3 cellular contexts compared by ENCODE assay signal in the genomic region with DNA sequence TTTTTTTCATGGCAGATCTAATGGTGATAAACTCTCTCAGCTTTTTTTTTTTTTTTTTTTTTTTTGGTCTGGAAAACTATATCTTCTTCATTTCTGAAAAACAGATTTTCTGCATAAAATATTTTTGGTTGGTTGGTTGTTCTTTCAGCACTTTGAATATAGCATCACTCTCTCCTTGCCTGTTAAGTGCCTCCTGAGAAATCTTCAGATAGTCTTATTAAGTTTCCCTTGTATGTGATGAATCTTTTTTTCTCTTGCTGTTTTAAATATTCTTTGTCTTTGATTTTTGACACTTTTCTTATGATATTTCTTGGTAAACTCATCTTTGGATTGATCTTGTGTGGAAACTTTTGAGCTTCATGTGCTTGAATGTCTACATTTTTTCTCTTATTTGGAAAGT.
TF ChIP-seq lines count a peak whose summit lies in the region.

No MANE protein-coding gene starts in this region.

TF ChIP-seq in HCT116, 20 proteins besides CTCF, POLR2A, EP300 and RAD21:
- peak; percentile 92 for TF ChIP-seq CBX3 (IDR thresholded peaks at IDR 0.05; ENCODE audit: low read depth)
- TF ChIP-seq, protein P1, sequence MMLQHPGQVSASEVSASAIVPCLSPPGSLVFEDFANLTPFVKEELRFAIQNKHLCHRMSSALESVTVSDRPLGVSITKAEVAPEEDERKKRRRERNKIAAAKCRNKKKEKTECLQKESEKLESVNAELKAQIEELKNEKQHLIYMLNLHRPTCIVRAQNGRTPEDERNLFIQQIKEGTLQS (IDR thresholded peaks at IDR 0.05): no peak

TF ChIP-seq in HEK293, 187 proteins besides CTCF, POLR2A, EP300 and RAD21:
- TF ChIP-seq ZNF585B (tag by site-specific recombination; IDR thresholded peaks at IDR 0.05) (no peak), ZNF558 (tag by site-specific recombination; IDR thresholded peaks at IDR 0.05) (no peak), ZNF791 (tag by site-specific recombination; IDR thresholded peaks at IDR 0.05) (peak; percentile 96), SCRT1 (tag by site-specific recombination; IDR thresholded peaks at IDR 0.05; ENCODE audit: borderline replicate concordance) (no peak), ZNF133 (tag by site-specific recombination; IDR thresholded peaks at IDR 0.05) (no peak), ZNF350 (tag by site-specific recombination; IDR thresholded peaks at IDR 0.05) (no peak), ZNF670 (tag by site-specific recombination; IDR thresholded peaks at IDR 0.05; ENCODE audit: low read depth) (no peak), TRIM28 (IDR thresholded peaks at IDR 0.05; ENCODE audit: borderline replicate concordance, low read length) (peak; percentile 92; the same call in 1 of the 2 replicates), ZNF175 (tag by site-specific recombination; IDR thresholded peaks at IDR 0.05) (no peak), MZF1 (tag by site-specific recombination; IDR thresholded peaks at IDR 0.05; ENCODE audit: borderline replicate concordance) (no peak), ZNF426 (tag by site-specific recombination; IDR thresholded peaks at IDR 0.05) (no peak), ZNF223 (tag by site-specific recombination; IDR thresholded peaks at IDR 0.05) (no peak), ZNF530 (tag by site-specific recombination; IDR thresholded peaks at IDR 0.05; ENCODE audit: low read depth) (no peak), BCL11A (tag by site-specific recombination; IDR thresholded peaks at IDR 0.05; ENCODE audit: low read depth) (no peak), ZNF266 (tag by site-specific recombination; IDR thresholded peaks at IDR 0.05; ENCODE audit: low read depth) (no peak), ZNF16 (tag by site-specific recombination; IDR thresholded peaks at IDR 0.05; ENCODE audit: low read depth) (no peak), SP2 (tag by site-specific recombination; IDR thresholded peaks at IDR 0.05) (no peak), ZNF10 (tag by site-specific recombination; IDR thresholded peaks at IDR 0.05) (no peak), ZNF184 (tag by site-specific recombination; IDR thresholded peaks at IDR 0.05) (no peak), SP3 (tag by site-specific recombination; IDR thresholded peaks at IDR 0.05) (no peak), SETDB1 (IDR thresholded peaks at IDR 0.05; ENCODE audit: insufficient read length, low read length) (peak; percentile 92), ZNF707 (tag by site-specific recombination; IDR thresholded peaks at IDR 0.05) (no peak)
- TF ChIP-seq, protein P2, sequence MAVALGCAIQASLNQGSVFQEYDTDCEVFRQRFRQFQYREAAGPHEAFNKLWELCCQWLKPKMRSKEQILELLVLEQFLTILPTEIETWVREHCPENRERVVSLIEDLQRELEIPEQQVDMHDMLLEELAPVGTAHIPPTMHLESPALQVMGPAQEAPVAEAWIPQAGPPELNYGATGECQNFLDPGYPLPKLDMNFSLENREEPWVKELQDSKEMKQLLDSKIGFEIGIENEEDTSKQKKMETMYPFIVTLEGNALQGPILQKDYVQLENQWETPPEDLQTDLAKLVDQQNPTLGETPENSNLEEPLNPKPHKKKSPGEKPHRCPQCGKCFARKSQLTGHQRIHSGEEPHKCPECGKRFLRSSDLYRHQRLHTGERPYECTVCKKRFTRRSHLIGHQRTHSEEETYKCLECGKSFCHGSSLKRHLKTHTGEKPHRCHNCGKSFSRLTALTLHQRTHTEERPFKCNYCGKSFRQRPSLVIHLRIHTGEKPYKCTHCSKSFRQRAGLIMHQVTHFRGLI (tag by site-specific recombination; IDR thresholded peaks at IDR 0.05): no peak

TF ChIP-seq in GM12878, 131 proteins besides CTCF, POLR2A, EP300 and RAD21:
- TF ChIP-seq SUPT20H (IDR thresholded peaks at IDR 0.05; ENCODE audit: borderline replicate concordance, control insufficient read depth, low read depth, low read length): no peak
- TF ChIP-seq, protein P3, sequence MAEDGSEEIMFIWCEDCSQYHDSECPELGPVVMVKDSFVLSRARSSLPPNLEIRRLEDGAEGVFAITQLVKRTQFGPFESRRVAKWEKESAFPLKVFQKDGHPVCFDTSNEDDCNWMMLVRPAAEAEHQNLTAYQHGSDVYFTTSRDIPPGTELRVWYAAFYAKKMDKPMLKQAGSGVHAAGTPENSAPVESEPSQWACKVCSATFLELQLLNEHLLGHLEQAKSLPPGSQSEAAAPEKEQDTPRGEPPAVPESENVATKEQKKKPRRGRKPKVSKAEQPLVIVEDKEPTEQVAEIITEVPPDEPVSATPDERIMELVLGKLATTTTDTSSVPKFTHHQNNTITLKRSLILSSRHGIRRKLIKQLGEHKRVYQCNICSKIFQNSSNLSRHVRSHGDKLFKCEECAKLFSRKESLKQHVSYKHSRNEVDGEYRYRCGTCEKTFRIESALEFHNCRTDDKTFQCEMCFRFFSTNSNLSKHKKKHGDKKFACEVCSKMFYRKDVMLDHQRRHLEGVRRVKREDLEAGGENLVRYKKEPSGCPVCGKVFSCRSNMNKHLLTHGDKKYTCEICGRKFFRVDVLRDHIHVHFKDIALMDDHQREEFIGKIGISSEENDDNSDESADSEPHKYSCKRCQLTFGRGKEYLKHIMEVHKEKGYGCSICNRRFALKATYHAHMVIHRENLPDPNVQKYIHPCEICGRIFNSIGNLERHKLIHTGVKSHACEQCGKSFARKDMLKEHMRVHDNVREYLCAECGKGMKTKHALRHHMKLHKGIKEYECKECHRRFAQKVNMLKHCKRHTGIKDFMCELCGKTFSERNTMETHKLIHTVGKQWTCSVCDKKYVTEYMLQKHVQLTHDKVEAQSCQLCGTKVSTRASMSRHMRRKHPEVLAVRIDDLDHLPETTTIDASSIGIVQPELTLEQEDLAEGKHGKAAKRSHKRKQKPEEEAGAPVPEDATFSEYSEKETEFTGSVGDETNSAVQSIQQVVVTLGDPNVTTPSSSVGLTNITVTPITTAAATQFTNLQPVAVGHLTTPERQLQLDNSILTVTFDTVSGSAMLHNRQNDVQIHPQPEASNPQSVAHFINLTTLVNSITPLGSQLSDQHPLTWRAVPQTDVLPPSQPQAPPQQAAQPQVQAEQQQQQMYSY (CRISPR knock-in tag; IDR thresholded peaks at IDR 0.05): no peak
- 0 out of 2 replicates have a peak, but pooled peaks have one; percentile 38 for TF ChIP-seq CBX5 (IDR thresholded peaks at IDR 0.05; ENCODE audit: low read depth)
- TF ChIP-seq NR2C1 (IDR thresholded peaks at IDR 0.05): no peak
